In the genomic region with DNA sequence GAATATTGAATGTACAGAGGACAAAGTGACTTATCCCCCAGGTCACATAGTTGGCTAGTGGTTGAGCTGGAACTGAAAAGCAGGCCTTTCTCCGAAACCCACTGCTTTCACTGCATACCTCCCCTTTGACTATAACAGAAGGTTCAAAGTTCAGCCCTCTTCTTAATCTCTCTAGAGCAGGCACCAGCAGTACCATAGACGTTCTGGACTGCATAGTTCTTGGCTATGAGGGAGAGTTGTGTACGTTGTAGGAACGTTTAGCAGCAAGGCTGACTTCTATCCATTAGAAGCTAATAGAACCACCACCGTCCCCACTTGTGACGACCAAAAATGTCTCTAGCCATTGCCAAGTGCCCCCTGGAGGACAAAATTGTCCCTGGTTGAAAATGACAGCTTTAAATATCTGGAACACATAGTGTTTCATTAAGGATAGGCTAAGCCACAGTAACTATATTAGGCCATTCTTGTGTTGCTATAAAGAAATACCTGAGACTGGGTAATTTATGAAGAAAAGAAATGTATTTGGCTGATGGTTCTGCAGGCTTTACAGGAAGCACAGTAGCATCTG, we compare ENCODE assay signal across 8 cellular contexts.
DNase-seq lines count a peak whose midpoint lies in the region; ATAC-seq and TF ChIP-seq lines count a peak whose summit lies in the region.

No MANE protein-coding gene starts in this region.

- no peak overlapping the region for H3K27ac Mint-ChIP-seq in T-helper 17 cell

- H3K9me3 ChIP-seq in T-helper 17 cell (ENCODE audit: control insufficient read depth, low read length, poor library complexity, severe bottlenecking) = no peaks in the 10 kb centered on the region

- H3K4me1 Mint-ChIP-seq in T-helper 17 cell = no peaks in the 10 kb centered on the region

- H3K27me3 Mint-ChIP-seq in T-helper 17 cell = peaks cover 10% of the 10 kb centered on the region

- 0 out of 2 replicates have a peak, but pooled peaks have one; percentile 18 for TF ChIP-seq CTCF in AG10803 (conservative IDR thresholded peaks at IDR 0.05; ENCODE audit: low read length)
- peak; percentile 63 for TF ChIP-seq CTCF in GM12872 (IDR thresholded peaks at IDR 0.05; ENCODE audit: insufficient read depth, low read depth, low read length)

- no peak for DNase-seq in AG10803 (ENCODE audit: low read depth)
- peak; percentile 3 for DNase-seq in T-helper 9 cell
- peak; percentile 37 for DNase-seq in iPS-NIHi7 (ENCODE audit: extremely low spot score)
- no peak for DNase-seq in T-helper 17 cell
- DNase-seq in DMS79 treated with DMSO at 0.1 percent for 48 hours (lab: John Stamatoyannopoulos, UW) = no peak

- ATAC-seq in T-helper 17 cell (no peak), HG03139 (IDR thresholded peaks at IDR 0.05; ENCODE audit: unreplicated experiment) (no peak), HG02678 (IDR thresholded peaks at IDR 0.05; ENCODE audit: unreplicated experiment) (no peak)

- H3K4me3 Mint-ChIP-seq in T-helper 17 cell = no peak overlapping the region

- H3K36me3 Mint-ChIP-seq in T-helper 17 cell (ENCODE audit: low read depth) = no peaks in the 10 kb centered on the region

- no peak overlapping the region for H3K4me3 ChIP-seq in AG10803 (ENCODE audit: low read length)

Comparison
In these comparisons a context has a peak if more than half of its experiments do, and no peak if none do; other contexts are left out.
1. DNase-seq: peak in T-helper 9 cell (single experiment) and iPS-NIHi7 (single experiment); none in AG10803 (single experiment), T-helper 17 cell (0 of 3) and DMS79 treated with DMSO at 0.1 percent for 48 hours (single experiment).